In genomic region chr6:157539900-157540752, GRCh38 we compare ENCODE assay signal across 1 cellular context.
TF ChIP-seq lines count a peak whose summit lies in the region.

No MANE protein-coding gene starts in this region.

TF ChIP-seq in HepG2, 621 proteins besides CTCF, POLR2A, EP300 and RAD21 (continued from another document and continues in another):
- TF ChIP-seq PREB (CRISPR knock-in tag; IDR thresholded peaks at IDR 0.05) (no peak), ZMYM2 (CRISPR knock-in tag; IDR thresholded peaks at IDR 0.05) (peak; percentile 66; the same call in 1 of the 2 replicates), CREBL2 (CRISPR knock-in tag; IDR thresholded peaks at IDR 0.05; ENCODE audit: borderline replicate concordance) (peak; percentile 91; the same call in 1 of the 2 replicates), TEAD3 (CRISPR knock-in tag; optimal IDR thresholded peaks at IDR 0.05; ENCODE audit: borderline replicate concordance) (peak; percentile 95), HOXA5 (CRISPR knock-in tag; IDR thresholded peaks at IDR 0.05) (peak; percentile 74; the same call in 1 of the 2 replicates), ZNF546 (CRISPR knock-in tag; conservative IDR thresholded peaks at IDR 0.05) (no peak), NFIC (IDR thresholded peaks at IDR 0.05; ENCODE audit: low read length) (no peak), AFF4 (CRISPR knock-in tag; IDR thresholded peaks at IDR 0.05) (no peak), ZNF547 (CRISPR knock-in tag; IDR thresholded peaks at IDR 0.05) (peak; percentile 75; the same call in 1 of the 2 replicates), MYNN (CRISPR knock-in tag; IDR thresholded peaks at IDR 0.05; ENCODE audit: low read depth) (no peak), TSC22D2 (CRISPR knock-in tag; IDR thresholded peaks at IDR 0.05; ENCODE audit: borderline replicate concordance) (no peak), TARDBP (CRISPR knock-in tag; IDR thresholded peaks at IDR 0.05) (peak; percentile 99), ZNF17 (CRISPR knock-in tag; IDR thresholded peaks at IDR 0.05) (no peak), ZNF33A (CRISPR knock-in tag; IDR thresholded peaks at IDR 0.05; ENCODE audit: borderline replicate concordance) (no peak), ZNF253 (CRISPR knock-in tag; IDR thresholded peaks at IDR 0.05; ENCODE audit: borderline replicate concordance) (peak; percentile 65; the same call in 1 of the 2 replicates), ARID5B (CRISPR knock-in tag; IDR thresholded peaks at IDR 0.05) (peak; percentile 94), ETV6 (CRISPR knock-in tag; conservative IDR thresholded peaks at IDR 0.05) (no peak), CEBPB (IDR thresholded peaks at IDR 0.05; ENCODE audit: borderline replicate concordance, low read depth, low read length) (peak; percentile 32; the same call in 1 of the 2 replicates), ARID4A (CRISPR knock-in tag; IDR thresholded peaks at IDR 0.05; ENCODE audit: borderline replicate concordance) (peak; percentile 78; the same call in 1 of the 2 replicates), KDM3A (CRISPR knock-in tag; IDR thresholded peaks at IDR 0.05; ENCODE audit: low read depth) (peak; percentile 96), ATAD3A (CRISPR knock-in tag; IDR thresholded peaks at IDR 0.05) (no peak), PRDM10 (CRISPR knock-in tag; IDR thresholded peaks at IDR 0.05; ENCODE audit: low read depth) (peak; percentile 93), ZNF704 (CRISPR knock-in tag; IDR thresholded peaks at IDR 0.05; ENCODE audit: borderline replicate concordance) (no peak), WIZ (CRISPR knock-in tag; IDR thresholded peaks at IDR 0.05) (no peak), CBX2 (IDR thresholded peaks at IDR 0.05; ENCODE audit: low read depth, low read length) (no peak), CBX2 (CRISPR knock-in tag; IDR thresholded peaks at IDR 0.05; ENCODE audit: low read depth) (no peak), PHB2 (IDR thresholded peaks at IDR 0.05; ENCODE audit: partially characterized antibody) (no peak), SP1 (IDR thresholded peaks at IDR 0.05) (no peak), SP1 (CRISPR knock-in tag; IDR thresholded peaks at IDR 0.05) (no peak; the same call in 1 of the 2 replicates), THAP7 (CRISPR knock-in tag; IDR thresholded peaks at IDR 0.05) (no peak), ELF1 (CRISPR knock-in tag; IDR thresholded peaks at IDR 0.05) (peak; percentile 73), HINFP (CRISPR knock-in tag; IDR thresholded peaks at IDR 0.05; ENCODE audit: low read depth) (peak; percentile 61; the same call in 1 of the 2 replicates), RBM39 (IDR thresholded peaks at IDR 0.05; ENCODE audit: low read depth, low read length, poor library complexity, severe bottlenecking) (no peak), SYNCRIP (IDR thresholded peaks at IDR 0.05; ENCODE audit: insufficient read depth, low read depth, low read length) (no peak), RXRB (CRISPR knock-in tag; IDR thresholded peaks at IDR 0.05; ENCODE audit: borderline replicate concordance) (peak; percentile 89), ZMYM3 (CRISPR knock-in tag; IDR thresholded peaks at IDR 0.05) (peak; percentile 96), MIER2 (CRISPR knock-in tag; IDR thresholded peaks at IDR 0.05) (peak; percentile 83)
